15 cellular contexts compared by ENCODE assay signal in the genomic region with DNA sequence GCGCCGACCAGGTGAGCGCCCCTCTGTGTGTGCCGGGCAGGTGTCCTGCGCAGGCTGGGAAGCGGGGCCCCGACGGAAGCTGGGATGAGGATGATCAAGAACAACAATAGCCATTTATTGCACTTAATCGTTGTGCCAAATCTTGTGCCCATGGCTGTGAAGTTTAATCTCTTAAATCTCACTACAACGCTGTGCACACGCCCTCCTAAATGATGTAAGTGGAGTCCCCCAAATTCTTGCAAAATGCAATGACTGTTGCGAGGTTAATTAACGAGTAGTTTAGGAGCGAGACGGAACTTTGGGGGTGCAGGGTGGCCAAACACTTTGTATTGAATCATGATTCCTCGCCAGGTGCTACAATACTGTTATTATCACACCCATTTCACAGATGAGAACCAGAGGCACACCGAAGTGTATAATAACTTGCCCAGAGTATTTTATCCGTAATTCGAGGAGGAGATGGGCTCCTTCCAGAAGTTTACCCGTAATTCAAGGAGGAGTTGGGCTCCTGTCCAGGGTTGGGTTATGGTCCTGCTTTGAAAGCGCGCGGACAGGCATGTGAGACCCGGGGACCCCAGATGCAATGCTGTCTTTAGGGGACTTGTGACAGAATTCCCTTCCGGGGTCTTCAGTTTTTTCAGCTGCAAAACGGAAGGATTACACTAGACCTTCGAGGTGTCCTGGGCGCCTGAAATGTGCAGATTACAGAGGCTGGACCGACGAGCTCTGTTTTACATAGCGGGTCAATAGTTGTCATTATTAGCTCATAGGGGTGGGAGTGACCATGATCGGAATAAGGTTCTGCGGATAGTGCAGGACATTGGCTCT. TPM values are rescaled to one million over a fixed set of nuclear protein-coding genes. Genes with fewer than 3 reads are reported as not detected.
A peak's percentile ranks its signal among the peaks of the same experiment; 100 is the strongest.
DNase-seq lines count a peak whose midpoint lies in the region; TF ChIP-seq lines count a peak whose summit lies in the region.
"Had no signal": no experiment of that assay in that cellular context is flagged by ENCODE, and none has a peak within 500 bp of the region (broad histone marks: within the 10 kb centered on the region; RNA-seq: fewer than 3 reads in every experiment).

No MANE protein-coding gene starts in this region.

- no peak for TF ChIP-seq EP300 in stomach (IDR thresholded peaks at IDR 0.05)
- TF ChIP-seq EP300 in SK-N-SH (IDR thresholded peaks at IDR 0.05; ENCODE audit: borderline replicate concordance in 1 of 2, low read depth in 1 of 2, low read length in 1 of 2) = no peak

- H3K4me3 Mint-ChIP-seq in mesothelial cell of epicardium = peak overlapping the region; percentile 67
- H3K4me3 Mint-ChIP-seq: activated naive CD8-positive, alpha-beta T cell treated with anti-CD3 and anti-CD28 coated beads for 36 hours; CD4-positive, CD25-positive, alpha-beta regulatory T cell had no signal

- H3K36me3 ChIP-seq in stomach = no peaks in the 10 kb centered on the region
- H3K36me3 ChIP-seq in SK-N-SH (replicated peaks in 1 of 2; ENCODE audit: control insufficient read depth in 1 of 2, insufficient read depth in 2 of 2, low read length in 1 of 2) = no peaks in the 10 kb centered on the region
- H3K36me3 ChIP-seq: neutrophil, WERI-Rb-1 had no signal

- H3K27ac ChIP-seq in HL-60 (replicated peaks) (no peak overlapping the region), coronary artery (no peak overlapping the region), stomach (no peak overlapping the region), SK-N-SH (ENCODE audit: low read depth in 2 of 2, low read length in 1 of 2) (no peak overlapping the region)
- H3K27ac ChIP-seq: neutrophil, WERI-Rb-1 had no signal

- POLR2A ChIA-PET in SK-N-SH (lab: Yijun Ruan, JAX) = no interaction called here

- H3K9me3 Mint-ChIP-seq in mesothelial cell of epicardium = no peaks in the 10 kb centered on the region
- H3K9me3 Mint-ChIP-seq: activated naive CD8-positive, alpha-beta T cell treated with anti-CD3 and anti-CD28 coated beads for 36 hours; CD4-positive, CD25-positive, alpha-beta regulatory T cell had no signal

- TF ChIP-seq RAD21 in SK-N-SH (IDR thresholded peaks at IDR 0.05; ENCODE audit: low read length) = no peak

- peaks cover 10% of the 10 kb centered on the region for H3K4me1 Mint-ChIP-seq in mesothelial cell of epicardium

- H3K9me3 ChIP-seq in stomach = no peaks in the 10 kb centered on the region
- no peaks in the 10 kb centered on the region for H3K9me3 ChIP-seq in SK-N-SH
- H3K9me3 ChIP-seq: neutrophil had no signal

- WGBS in stomach, 5 donors = 16 to 21% (median 19%) methylated on average over 28 to 33 of the region's 33 CpGs
- WGBS in SK-N-SH (ENCODE audit: low lambda C conversion rate) = 26% methylated on average over 23 of the region's 33 CpGs

- no peak for TF ChIP-seq POLR2A in stomach (IDR thresholded peaks at IDR 0.05)

- H3K9ac ChIP-seq in SK-N-SH = no peak overlapping the region

- H3K27me3 Mint-ChIP-seq in mesothelial cell of epicardium (ENCODE audit: low read depth) = peaks cover 94% of the 10 kb centered on the region

- H3K4me2 ChIP-seq in SK-N-SH = no peak overlapping the region

- H3K36me3 Mint-ChIP-seq in mesothelial cell of epicardium = no peaks in the 10 kb centered on the region
- H3K36me3 Mint-ChIP-seq: activated naive CD8-positive, alpha-beta T cell treated with anti-CD3 and anti-CD28 coated beads for 36 hours had no signal

- no peaks in the 10 kb centered on the region for H3K27me3 ChIP-seq in HL-60 (ENCODE audit: insufficient read depth, poor library complexity, severe bottlenecking)
- H3K27me3 ChIP-seq in stomach = peaks cover 13 to 71% (median 28%) of the 10 kb centered on the region in 3 donors
- H3K27me3 ChIP-seq in SK-N-SH (ENCODE audit: insufficient read depth) = peaks cover 46% of the 10 kb centered on the region; the same call in 1 of the 2 replicates

- no peaks in the 10 kb centered on the region for H4K20me1 ChIP-seq in SK-N-SH (ENCODE audit: insufficient read depth)

- H3K4me1 ChIP-seq in stomach (peaks cover 8 to 29% (median 17%) of the 10 kb centered on the region in 4 donors), SK-N-SH (ENCODE audit: control insufficient read depth in 1 of 2, insufficient read depth in 2 of 2, low read depth in 1 of 2, low read length in 1 of 2) (no peaks in the 10 kb centered on the region; a peak in 1 of 4 replicates)

- DNase-seq in HL-60 (ENCODE audit: low read depth in 1 of 2, low spot score in 1 of 2) = no peak
- DNase-seq in coronary artery (ENCODE audit: low spot score) = no peak
- no peak for DNase-seq in mesothelial cell of epicardium (ENCODE audit: low spot score in 2 of 2, unreplicated experiment in 2 of 2)
- DNase-seq in stomach = no peak
- no peak for DNase-seq in SK-N-SH
- no peak for DNase-seq in RPMI8226
- no peak for DNase-seq in midbrain (lab: John Stamatoyannopoulos, UW)
- no peak for DNase-seq in NCI-H446 (lab: John Stamatoyannopoulos, UW)
- DNase-seq: activated CD8-positive, alpha-beta memory T cell treated with anti-CD3 and anti-CD28 coated beads, Interleukin-2, amount 50 U/mL, for 4 hours; activated naive CD8-positive, alpha-beta T cell treated with anti-CD3 and anti-CD28 coated beads for 36 hours; CD4-positive, CD25-positive, alpha-beta regulatory T cell; GF-D8; GOT3; WERI-Rb-1 had no signal

- no peaks in the 10 kb centered on the region for H3F3A ChIP-seq in SK-N-SH (replicated peaks; ENCODE audit: insufficient read depth)

- no peak overlapping the region for H2AFZ ChIP-seq in SK-N-SH (ENCODE audit: low read depth)

- peak overlapping the region; percentile 51 for H3K4me3 ChIP-seq in HL-60 (replicated peaks; ENCODE audit: insufficient read depth, low read length)
- peak overlapping the region; percentile 66 for H3K4me3 ChIP-seq in coronary artery
- peak overlapping the region; percentile 26 to 49 (median 32) for H3K4me3 ChIP-seq in stomach
- H3K4me3 ChIP-seq in SK-N-SH (ENCODE audit: low read depth in 2 of 2, low read length in 1 of 2) = no peak overlapping the region

- CTCF ChIA-PET in SK-N-SH (lab: Yijun Ruan, JAX) = interaction anchor here (1.1 to 4.8 kb wide), 4 partner anchors 9 to 113 kb away, joined by 3 to 33 read pairs (median 5); no protein-coding TSS in a partner anchor

- TF ChIP-seq CTCF in HL-60 (IDR thresholded peaks at IDR 0.05; ENCODE audit: insufficient read depth, low read length) (no peak), coronary artery (IDR thresholded peaks at IDR 0.05) (no peak), mesothelial cell of epicardium (IDR thresholded peaks at IDR 0.05; ENCODE audit: unreplicated experiment) (no peak), stomach (IDR thresholded peaks at IDR 0.05) (no peak), SK-N-SH (IDR thresholded peaks at IDR 0.05) (no peak)

- no peaks in the 10 kb centered on the region for H3K79me2 ChIP-seq in SK-N-SH (ENCODE audit: insufficient read depth)

- intact Hi-C loops in stomach (cut with DNase I; ENCODE audit: low total_unique reads) = no loop called here

- no peak overlapping the region for H3K27ac Mint-ChIP-seq in mesothelial cell of epicardium
- H3K27ac Mint-ChIP-seq: activated naive CD8-positive, alpha-beta T cell treated with anti-CD3 and anti-CD28 coated beads for 36 hours; CD4-positive, CD25-positive, alpha-beta regulatory T cell had no signal

- H3K9me2 ChIP-seq in SK-N-SH = no peaks in the 10 kb centered on the region

TF ChIP-seq in SK-N-SH, 30 proteins besides CTCF, POLR2A, EP300 and RAD21 (continues in another document):
- TF ChIP-seq, protein P1, sequence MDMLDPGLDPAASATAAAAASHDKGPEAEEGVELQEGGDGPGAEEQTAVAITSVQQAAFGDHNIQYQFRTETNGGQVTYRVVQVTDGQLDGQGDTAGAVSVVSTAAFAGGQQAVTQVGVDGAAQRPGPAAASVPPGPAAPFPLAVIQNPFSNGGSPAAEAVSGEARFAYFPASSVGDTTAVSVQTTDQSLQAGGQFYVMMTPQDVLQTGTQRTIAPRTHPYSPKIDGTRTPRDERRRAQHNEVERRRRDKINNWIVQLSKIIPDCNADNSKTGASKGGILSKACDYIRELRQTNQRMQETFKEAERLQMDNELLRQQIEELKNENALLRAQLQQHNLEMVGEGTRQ (IDR thresholded peaks at IDR 0.05; ENCODE audit: borderline replicate concordance, low read depth, low read length) = no peak
- TF ChIP-seq GABPA (IDR thresholded peaks at IDR 0.05; ENCODE audit: low read depth) (no peak), TAF1 (IDR thresholded peaks at IDR 0.05; ENCODE audit: borderline replicate concordance, low read depth, low read length) (no peak), MXI1 (IDR thresholded peaks at IDR 0.05; ENCODE audit: low read depth, low read length) (no peak), YY1 (IDR thresholded peaks at IDR 0.05; ENCODE audit: low read depth) (no peak)
- TF ChIP-seq, protein P2, sequence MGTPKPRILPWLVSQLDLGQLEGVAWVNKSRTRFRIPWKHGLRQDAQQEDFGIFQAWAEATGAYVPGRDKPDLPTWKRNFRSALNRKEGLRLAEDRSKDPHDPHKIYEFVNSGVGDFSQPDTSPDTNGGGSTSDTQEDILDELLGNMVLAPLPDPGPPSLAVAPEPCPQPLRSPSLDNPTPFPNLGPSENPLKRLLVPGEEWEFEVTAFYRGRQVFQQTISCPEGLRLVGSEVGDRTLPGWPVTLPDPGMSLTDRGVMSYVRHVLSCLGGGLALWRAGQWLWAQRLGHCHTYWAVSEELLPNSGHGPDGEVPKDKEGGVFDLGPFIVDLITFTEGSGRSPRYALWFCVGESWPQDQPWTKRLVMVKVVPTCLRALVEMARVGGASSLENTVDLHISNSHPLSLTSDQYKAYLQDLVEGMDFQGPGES (IDR thresholded peaks at IDR 0.05; ENCODE audit: low read depth, low read length) = no peak
- TF ChIP-seq, protein P3, sequence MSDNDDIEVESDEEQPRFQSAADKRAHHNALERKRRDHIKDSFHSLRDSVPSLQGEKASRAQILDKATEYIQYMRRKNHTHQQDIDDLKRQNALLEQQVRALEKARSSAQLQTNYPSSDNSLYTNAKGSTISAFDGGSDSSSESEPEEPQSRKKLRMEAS (IDR thresholded peaks at IDR 0.05; ENCODE audit: low read depth) = no peak

RNA-seq across cellular contexts. Expression of a gene that starts 1.0 kb away (rescaled TPM):
- total RNA-seq in mesothelial cell of epicardium = not detected in 3 replicates
- total RNA-seq in stomach = 1 to 10 TPM in 2 of 5 donors, under 1 TPM in 1, not detected in 2; 0.18 to 2.0 (median 1.7) TPM
- polyA plus RNA-seq in stomach = under 1 TPM in 1 of 3 donors, not detected in 2; 0.08 TPM
- polyA plus RNA-seq in SK-N-SH (2012; rRNA removed) = not detected in 2 replicates
- polyA plus RNA-seq in SK-N-SH (2012; cell fraction: cytosol; rRNA removed) = not detected in 2 replicates
- polyA plus RNA-seq in SK-N-SH (2012; cell fraction: nucleus; rRNA removed) = not detected in 2 replicates
- total RNA-seq: activated naive CD8-positive, alpha-beta T cell treated with anti-CD3 and anti-CD28 coated beads for 36 hours; CD4-positive, CD25-positive, alpha-beta regulatory T cell had no signal
- polyA plus RNA-seq: CD4-positive, CD25-positive, alpha-beta regulatory T cell had no signal

RNA-seq across cellular contexts. Expression of a gene that starts 33.5 kb away (rescaled TPM):
- total RNA-seq in mesothelial cell of epicardium (0.54 to 0.91 TPM (median 0.66 TPM) in 3 replicates), stomach (under 1 TPM in 3 of 5 donors, not detected in 2; 0.58 to 0.92 (median 0.72) TPM)
- polyA plus RNA-seq in stomach (10 to 100 TPM in 1 of 3 donors, 1 to 10 TPM in 2; 1.2 to 20.5 (median 6.2) TPM), SK-N-SH (2012; rRNA removed) (not detected in 2 replicates)
- polyA plus RNA-seq in SK-N-SH (2012; cell fraction: cytosol; rRNA removed) = 0.01 and 0.06 TPM in 2 replicates
- polyA plus RNA-seq in SK-N-SH (2012; cell fraction: nucleus; rRNA removed) = 0.09 TPM in 1 of 2 replicates, not detected in the other
- total RNA-seq: activated naive CD8-positive, alpha-beta T cell treated with anti-CD3 and anti-CD28 coated beads for 36 hours; CD4-positive, CD25-positive, alpha-beta regulatory T cell had no signal
- polyA plus RNA-seq: CD4-positive, CD25-positive, alpha-beta regulatory T cell had no signal

RNA-seq across cellular contexts. Expression of a gene that starts 44.8 kb away (rescaled TPM):
- total RNA-seq in mesothelial cell of epicardium (not detected in 3 replicates), stomach (not detected)
- polyA plus RNA-seq in stomach (not detected), SK-N-SH (2012; rRNA removed) (not detected in 2 replicates)
- polyA plus RNA-seq in SK-N-SH (2012; cell fraction: cytosol; rRNA removed) = not detected in 2 replicates
- not detected in 2 replicates for polyA plus RNA-seq in SK-N-SH (2012; cell fraction: nucleus; rRNA removed)
- total RNA-seq: activated naive CD8-positive, alpha-beta T cell treated with anti-CD3 and anti-CD28 coated beads for 36 hours; CD4-positive, CD25-positive, alpha-beta regulatory T cell had no signal
- polyA plus RNA-seq: CD4-positive, CD25-positive, alpha-beta regulatory T cell had no signal

Comparison
In these comparisons a context has a peak if more than half of its experiments do, and no peak if none do; other contexts are left out.
1. H3K4me3 ChIP-seq: peak in HL-60 (single experiment), coronary artery (single experiment) and stomach (4 of 4); none in SK-N-SH (0 of 2).